In genomic region chr9:69139596-69139995, GRCh38 we compare ENCODE assay signal across 21 cellular contexts.
"Had no signal": no experiment of that assay in that cellular context is flagged by ENCODE, and none has a peak within 500 bp of the region (broad histone marks: within the 10 kb centered on the region; RNA-seq: fewer than 3 reads in every experiment).

No MANE protein-coding gene starts in this region.

- H3K9me3 ChIP-seq: left lung, pancreas, prostate gland, transverse colon, uterus had no signal

- H3K9me3 Mint-ChIP-seq: activated CD4-positive, alpha-beta T cell treated with anti-CD3 and anti-CD28 coated beads, Interleukin-2, amount 10 ng/mL, durations not matched to agents 7 days and 5 days; activated CD8-positive, alpha-beta T cell treated with anti-CD3 and anti-CD28 coated beads for 36 hours; activated naive CD4-positive, alpha-beta T cell treated with anti-CD3 and anti-CD28 coated beads, Interleukin-2, amount 50 U/mL, for 72 hours; activated T-cell treated with anti-CD3 and anti-CD28 coated beads, Interleukin-2, amount 50 U/mL, for 72 hours had no signal

- H3K27ac Mint-ChIP-seq: activated CD4-positive, alpha-beta T cell treated with anti-CD3 and anti-CD28 coated beads, Interleukin-2, amount 10 ng/mL, durations not matched to agents 7 days and 5 days; activated CD8-positive, alpha-beta T cell treated with anti-CD3 and anti-CD28 coated beads for 36 hours; activated naive CD4-positive, alpha-beta T cell treated with anti-CD3 and anti-CD28 coated beads, Interleukin-2, amount 50 U/mL, for 72 hours; activated T-cell treated with anti-CD3 and anti-CD28 coated beads, Interleukin-2, amount 50 U/mL, for 72 hours; T-helper 17 cell had no signal

- DNase-seq: activated CD4-positive, alpha-beta T cell treated with anti-CD3 and anti-CD28 coated beads for 1 hour; activated CD4-positive, alpha-beta T cell treated with anti-CD3 and anti-CD28 coated beads, Interleukin-2, amount 10 ng/mL, durations not matched to agents 7 days and 5 days; activated CD8-positive, alpha-beta T cell treated with anti-CD3 and anti-CD28 coated beads for 36 hours; activated naive CD4-positive, alpha-beta T cell; activated T-cell treated with anti-CD3 and anti-CD28 coated beads for 4 hours; activated T-cell treated with anti-CD3 and anti-CD28 coated beads, Interleukin-2, amount 50 U/mL, for 72 hours; anterior cingulate cortex; effector CD8-positive, alpha-beta T cell; foreskin keratinocyte; kidney glomerular epithelial cell; left lung; pancreas; retina; stimulated activated naive CD4-positive, alpha-beta T cell treated with Interleukin-2 at 50 U/mL for 16 hours; T-helper 17 cell; T1000; transverse colon; uterus had no signal

- H3K27ac ChIP-seq: foreskin keratinocyte, left lung, pancreas, prostate gland, transverse colon, uterus had no signal

- H3K36me3 Mint-ChIP-seq: activated naive CD4-positive, alpha-beta T cell treated with anti-CD3 and anti-CD28 coated beads, Interleukin-2, amount 50 U/mL, for 72 hours had no signal

- H3K27me3 ChIP-seq: foreskin keratinocyte, left lung, pancreas, transverse colon, uterus had no signal

- H3K4me1 Mint-ChIP-seq: activated CD4-positive, alpha-beta T cell treated with anti-CD3 and anti-CD28 coated beads, Interleukin-2, amount 10 ng/mL, durations not matched to agents 7 days and 5 days had no signal

- ATAC-seq: activated CD8-positive, alpha-beta T cell treated with anti-CD3 and anti-CD28 coated beads for 36 hours; activated naive CD4-positive, alpha-beta T cell treated with anti-CD3 and anti-CD28 coated beads, Interleukin-2, amount 50 U/mL, for 72 hours; activated T-cell treated with anti-CD3 and anti-CD28 coated beads, Interleukin-2, amount 50 U/mL, for 72 hours; foreskin keratinocyte; left lung; pancreas; SK-N-SH treated with all-trans-retinoic acid at 6 μM for 48 hours; T-helper 17 cell had no signal

- H3K4me3 Mint-ChIP-seq: activated CD4-positive, alpha-beta T cell treated with anti-CD3 and anti-CD28 coated beads, Interleukin-2, amount 10 ng/mL, durations not matched to agents 7 days and 5 days; activated CD8-positive, alpha-beta T cell treated with anti-CD3 and anti-CD28 coated beads for 36 hours; activated T-cell treated with anti-CD3 and anti-CD28 coated beads, Interleukin-2, amount 50 U/mL, for 72 hours; T-helper 17 cell had no signal

- H3K27me3 Mint-ChIP-seq: activated CD8-positive, alpha-beta T cell treated with anti-CD3 and anti-CD28 coated beads for 36 hours; T-helper 17 cell had no signal

- H3K4me3 ChIP-seq: left lung, pancreas, prostate gland, transverse colon, uterus had no signal

- H3K4me1 ChIP-seq: pancreas, prostate gland, uterus had no signal
